In the genomic region with DNA sequence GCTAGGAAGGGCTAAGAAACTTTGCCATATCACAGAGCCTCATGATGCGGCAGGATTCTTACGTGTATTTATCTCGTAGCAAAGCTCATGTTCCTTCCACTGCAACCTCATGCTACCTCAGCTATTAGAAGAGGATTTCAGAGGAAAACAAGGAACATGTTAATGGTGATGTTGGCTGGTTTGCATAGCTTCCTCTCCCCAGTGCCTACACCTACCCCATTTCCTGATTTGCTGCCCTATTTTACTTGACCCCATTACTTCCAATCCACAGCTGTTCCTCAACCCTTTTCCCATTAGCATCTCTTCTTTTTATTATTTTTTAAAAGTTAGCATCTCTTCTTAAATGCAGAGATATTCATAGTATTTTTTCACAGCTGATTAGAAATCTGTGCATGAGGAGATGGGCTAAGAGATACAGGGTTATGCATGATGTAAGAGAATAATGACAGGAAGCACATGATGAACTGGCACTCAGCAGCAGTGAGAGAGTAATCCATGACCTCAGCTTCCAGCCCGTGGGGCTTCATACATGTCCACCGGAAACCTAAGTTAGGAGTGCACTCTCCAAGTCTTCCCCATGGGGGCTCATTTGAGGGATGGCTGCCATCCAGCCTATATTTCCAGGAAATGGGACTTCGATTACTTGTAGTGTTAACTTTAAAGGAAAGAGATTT, we compare ENCODE assay signal across 1 cellular context.
TF ChIP-seq lines count a peak whose summit lies in the region.

No MANE protein-coding gene starts in this region.

TF ChIP-seq in K562, 482 proteins besides CTCF, POLR2A, EP300 and RAD21:
- TF ChIP-seq, protein P1, sequence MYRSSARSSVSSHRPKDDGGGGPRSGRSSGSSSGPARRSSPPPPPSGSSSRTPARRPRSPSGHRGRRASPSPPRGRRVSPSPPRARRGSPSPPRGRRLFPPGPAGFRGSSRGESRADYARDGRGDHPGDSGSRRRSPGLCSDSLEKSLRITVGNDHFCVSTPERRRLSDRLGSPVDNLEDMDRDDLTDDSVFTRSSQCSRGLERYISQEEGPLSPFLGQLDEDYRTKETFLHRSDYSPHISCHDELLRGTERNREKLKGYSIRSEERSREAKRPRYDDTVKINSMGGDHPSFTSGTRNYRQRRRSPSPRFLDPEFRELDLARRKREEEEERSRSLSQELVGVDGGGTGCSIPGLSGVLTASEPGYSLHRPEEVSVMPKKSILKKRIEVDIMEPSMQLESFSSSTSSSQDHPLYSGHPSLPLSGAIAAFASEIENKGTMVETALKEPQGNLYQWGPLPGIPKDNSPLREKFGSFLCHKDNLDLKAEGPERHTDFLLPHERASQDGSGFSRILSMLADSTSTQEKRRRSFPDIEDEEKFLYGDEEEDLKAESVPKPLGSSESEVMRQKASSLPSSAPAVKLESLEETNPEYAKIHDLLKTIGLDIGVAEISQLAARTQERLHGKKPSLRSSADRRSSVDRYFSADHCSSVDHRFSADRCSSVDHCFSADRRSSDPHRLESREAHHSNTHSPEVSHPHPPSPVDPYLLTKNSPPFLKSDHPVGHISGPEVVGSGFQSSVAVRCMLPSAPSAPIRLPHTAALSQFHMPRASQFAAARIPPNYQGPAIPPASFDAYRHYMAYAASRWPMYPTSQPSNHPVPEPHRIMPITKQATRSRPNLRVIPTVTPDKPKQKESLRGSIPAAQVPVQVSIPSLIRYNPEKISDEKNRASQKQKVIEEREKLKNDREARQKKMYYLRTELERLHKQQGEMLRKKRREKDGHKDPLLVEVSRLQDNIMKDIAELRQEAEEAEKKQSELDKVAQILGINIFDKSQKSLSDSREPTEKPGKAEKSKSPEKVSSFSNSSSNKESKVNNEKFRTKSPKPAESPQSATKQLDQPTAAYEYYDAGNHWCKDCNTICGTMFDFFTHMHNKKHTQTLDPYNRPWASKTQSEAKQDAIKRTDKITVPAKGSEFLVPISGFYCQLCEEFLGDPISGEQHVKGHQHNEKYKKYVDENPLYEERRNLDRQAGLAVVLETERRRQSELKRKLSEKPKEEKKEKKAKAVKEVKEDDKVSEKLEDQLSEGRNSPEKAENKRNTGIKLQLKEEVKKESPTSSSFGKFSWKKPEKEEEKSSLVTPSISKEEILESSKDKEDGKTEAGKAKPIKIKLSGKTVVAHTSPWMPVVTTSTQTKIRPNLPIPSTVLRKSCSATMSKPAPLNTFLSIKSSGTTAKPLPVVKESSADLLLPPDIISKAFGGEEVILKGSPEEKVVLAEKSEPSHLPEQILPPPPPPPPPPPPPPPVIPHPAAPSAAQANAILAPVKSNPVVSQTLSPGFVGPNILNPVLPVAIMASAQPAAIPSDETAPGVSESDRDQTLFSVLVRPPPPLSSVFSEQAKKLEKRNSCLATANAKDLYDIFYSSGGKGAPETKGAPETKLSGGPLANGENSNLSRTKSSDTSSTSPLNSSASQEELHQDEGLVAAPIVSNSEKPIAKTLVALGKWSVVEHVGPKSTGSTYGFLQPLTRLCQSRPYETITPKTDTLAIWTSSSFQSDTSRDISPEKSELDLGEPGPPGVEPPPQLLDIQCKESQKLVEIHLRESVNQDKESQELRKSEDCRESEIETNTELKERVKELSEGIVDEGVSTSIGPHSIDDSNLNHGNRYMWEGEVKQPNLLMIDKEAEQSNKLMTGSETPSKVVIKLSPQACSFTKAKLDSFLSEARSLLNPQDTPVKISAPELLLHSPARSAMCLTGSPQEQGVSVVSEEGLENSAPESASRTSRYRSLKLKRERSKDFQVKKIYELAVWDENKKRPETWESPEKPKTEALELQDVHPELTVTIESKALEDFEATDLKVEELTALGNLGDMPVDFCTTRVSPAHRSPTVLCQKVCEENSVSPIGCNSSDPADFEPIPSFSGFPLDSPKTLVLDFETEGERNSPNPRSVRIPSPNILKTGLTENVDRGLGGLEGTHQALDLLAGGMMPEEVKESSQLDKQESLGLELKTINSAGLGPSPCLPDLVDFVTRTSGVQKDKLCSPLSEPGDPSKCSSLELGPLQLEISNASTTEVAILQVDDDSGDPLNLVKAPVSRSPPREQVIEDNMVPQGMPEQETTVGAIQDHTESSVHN (IDR thresholded peaks at IDR 0.05; ENCODE audit: borderline replicate concordance in 1 of 2, low read depth in 1 of 2): no peak
- TF ChIP-seq ZNF146 (CRISPR knock-in tag; IDR thresholded peaks at IDR 0.05; ENCODE audit: unreplicated experiment): no peak
- no peak for TF ChIP-seq SREBF1 (IDR thresholded peaks at IDR 0.05; ENCODE audit: borderline replicate concordance, low read depth, low read length)
- TF ChIP-seq, protein P2, sequence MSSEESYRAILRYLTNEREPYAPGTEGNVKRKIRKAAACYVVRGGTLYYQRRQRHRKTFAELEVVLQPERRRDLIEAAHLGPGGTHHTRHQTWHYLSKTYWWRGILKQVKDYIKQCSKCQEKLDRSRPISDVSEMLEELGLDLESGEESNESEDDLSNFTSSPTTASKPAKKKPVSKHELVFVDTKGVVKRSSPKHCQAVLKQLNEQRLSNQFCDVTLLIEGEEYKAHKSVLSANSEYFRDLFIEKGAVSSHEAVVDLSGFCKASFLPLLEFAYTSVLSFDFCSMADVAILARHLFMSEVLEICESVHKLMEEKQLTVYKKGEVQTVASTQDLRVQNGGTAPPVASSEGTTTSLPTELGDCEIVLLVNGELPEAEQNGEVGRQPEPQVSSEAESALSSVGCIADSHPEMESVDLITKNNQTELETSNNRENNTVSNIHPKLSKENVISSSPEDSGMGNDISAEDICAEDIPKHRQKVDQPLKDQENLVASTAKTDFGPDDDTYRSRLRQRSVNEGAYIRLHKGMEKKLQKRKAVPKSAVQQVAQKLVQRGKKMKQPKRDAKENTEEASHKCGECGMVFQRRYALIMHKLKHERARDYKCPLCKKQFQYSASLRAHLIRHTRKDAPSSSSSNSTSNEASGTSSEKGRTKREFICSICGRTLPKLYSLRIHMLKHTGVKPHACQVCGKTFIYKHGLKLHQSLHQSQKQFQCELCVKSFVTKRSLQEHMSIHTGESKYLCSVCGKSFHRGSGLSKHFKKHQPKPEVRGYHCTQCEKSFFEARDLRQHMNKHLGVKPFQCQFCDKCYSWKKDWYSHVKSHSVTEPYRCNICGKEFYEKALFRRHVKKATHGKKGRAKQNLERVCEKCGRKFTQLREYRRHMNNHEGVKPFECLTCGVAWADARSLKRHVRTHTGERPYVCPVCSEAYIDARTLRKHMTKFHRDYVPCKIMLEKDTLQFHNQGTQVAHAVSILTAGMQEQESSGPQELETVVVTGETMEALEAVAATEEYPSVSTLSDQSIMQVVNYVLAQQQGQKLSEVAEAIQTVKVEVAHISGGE (CRISPR knock-in tag; IDR thresholded peaks at IDR 0.05): peak in 2 of 3 experiments; percentile 19 to 49; a peak in 1 of 6 replicates
- no peak for TF ChIP-seq ZNF436 (CRISPR knock-in tag; IDR thresholded peaks at IDR 0.05)
- TF ChIP-seq, protein P3, sequence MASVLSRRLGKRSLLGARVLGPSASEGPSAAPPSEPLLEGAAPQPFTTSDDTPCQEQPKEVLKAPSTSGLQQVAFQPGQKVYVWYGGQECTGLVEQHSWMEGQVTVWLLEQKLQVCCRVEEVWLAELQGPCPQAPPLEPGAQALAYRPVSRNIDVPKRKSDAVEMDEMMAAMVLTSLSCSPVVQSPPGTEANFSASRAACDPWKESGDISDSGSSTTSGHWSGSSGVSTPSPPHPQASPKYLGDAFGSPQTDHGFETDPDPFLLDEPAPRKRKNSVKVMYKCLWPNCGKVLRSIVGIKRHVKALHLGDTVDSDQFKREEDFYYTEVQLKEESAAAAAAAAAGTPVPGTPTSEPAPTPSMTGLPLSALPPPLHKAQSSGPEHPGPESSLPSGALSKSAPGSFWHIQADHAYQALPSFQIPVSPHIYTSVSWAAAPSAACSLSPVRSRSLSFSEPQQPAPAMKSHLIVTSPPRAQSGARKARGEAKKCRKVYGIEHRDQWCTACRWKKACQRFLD (CRISPR knock-in tag; IDR thresholded peaks at IDR 0.05): no peak
- TF ChIP-seq KDM1A (IDR thresholded peaks at IDR 0.05): no peak
- no peak for TF ChIP-seq CHCHD3 (CRISPR knock-in tag; IDR thresholded peaks at IDR 0.05)
- TF ChIP-seq CEBPG (CRISPR knock-in tag; IDR thresholded peaks at IDR 0.05): no peak
- TF ChIP-seq CEBPG (tag; conservative IDR thresholded peaks at IDR 0.05 in 1 of 2, IDR thresholded peaks at IDR 0.05 in 1 of 2): peak in 1 of 2 experiments; percentile 39; a peak in 1 of 4 replicates
- TF ChIP-seq U2AF2 (optimal IDR thresholded peaks at IDR 0.05; ENCODE audit: low read depth, low read length): no peak
- no peak for TF ChIP-seq BRD9 (IDR thresholded peaks at IDR 0.05; ENCODE audit: low read depth, partially characterized antibody)
- TF ChIP-seq, protein P4, sequence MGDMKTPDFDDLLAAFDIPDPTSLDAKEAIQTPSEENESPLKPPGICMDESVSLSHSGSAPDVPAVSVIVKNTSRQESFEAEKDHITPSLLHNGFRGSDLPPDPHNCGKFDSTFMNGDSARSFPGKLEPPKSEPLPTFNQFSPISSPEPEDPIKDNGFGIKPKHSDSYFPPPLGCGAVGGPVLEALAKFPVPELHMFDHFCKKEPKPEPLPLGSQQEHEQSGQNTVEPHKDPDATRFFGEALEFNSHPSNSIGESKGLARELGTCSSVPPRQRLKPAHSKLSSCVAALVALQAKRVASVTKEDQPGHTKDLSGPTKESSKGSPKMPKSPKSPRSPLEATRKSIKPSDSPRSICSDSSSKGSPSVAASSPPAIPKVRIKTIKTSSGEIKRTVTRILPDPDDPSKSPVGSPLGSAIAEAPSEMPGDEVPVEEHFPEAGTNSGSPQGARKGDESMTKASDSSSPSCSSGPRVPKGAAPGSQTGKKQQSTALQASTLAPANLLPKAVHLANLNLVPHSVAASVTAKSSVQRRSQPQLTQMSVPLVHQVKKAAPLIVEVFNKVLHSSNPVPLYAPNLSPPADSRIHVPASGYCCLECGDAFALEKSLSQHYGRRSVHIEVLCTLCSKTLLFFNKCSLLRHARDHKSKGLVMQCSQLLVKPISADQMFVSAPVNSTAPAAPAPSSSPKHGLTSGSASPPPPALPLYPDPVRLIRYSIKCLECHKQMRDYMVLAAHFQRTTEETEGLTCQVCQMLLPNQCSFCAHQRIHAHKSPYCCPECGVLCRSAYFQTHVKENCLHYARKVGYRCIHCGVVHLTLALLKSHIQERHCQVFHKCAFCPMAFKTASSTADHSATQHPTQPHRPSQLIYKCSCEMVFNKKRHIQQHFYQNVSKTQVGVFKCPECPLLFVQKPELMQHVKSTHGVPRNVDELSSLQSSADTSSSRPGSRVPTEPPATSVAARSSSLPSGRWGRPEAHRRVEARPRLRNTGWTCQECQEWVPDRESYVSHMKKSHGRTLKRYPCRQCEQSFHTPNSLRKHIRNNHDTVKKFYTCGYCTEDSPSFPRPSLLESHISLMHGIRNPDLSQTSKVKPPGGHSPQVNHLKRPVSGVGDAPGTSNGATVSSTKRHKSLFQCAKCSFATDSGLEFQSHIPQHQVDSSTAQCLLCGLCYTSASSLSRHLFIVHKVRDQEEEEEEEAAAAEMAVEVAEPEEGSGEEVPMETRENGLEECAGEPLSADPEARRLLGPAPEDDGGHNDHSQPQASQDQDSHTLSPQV (IDR thresholded peaks at IDR 0.05): no peak
- TF ChIP-seq, protein P5, sequence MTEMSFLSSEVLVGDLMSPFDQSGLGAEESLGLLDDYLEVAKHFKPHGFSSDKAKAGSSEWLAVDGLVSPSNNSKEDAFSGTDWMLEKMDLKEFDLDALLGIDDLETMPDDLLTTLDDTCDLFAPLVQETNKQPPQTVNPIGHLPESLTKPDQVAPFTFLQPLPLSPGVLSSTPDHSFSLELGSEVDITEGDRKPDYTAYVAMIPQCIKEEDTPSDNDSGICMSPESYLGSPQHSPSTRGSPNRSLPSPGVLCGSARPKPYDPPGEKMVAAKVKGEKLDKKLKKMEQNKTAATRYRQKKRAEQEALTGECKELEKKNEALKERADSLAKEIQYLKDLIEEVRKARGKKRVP (CRISPR knock-in tag; IDR thresholded peaks at IDR 0.05): no peak
- TF ChIP-seq ETV1 (tag; conservative IDR thresholded peaks at IDR 0.05; ENCODE audit: low read depth): peak; percentile 54
- TF ChIP-seq, protein P6, sequence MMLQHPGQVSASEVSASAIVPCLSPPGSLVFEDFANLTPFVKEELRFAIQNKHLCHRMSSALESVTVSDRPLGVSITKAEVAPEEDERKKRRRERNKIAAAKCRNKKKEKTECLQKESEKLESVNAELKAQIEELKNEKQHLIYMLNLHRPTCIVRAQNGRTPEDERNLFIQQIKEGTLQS (IDR thresholded peaks at IDR 0.05): peak; percentile 22; the same call in 1 of the 2 replicates
- TF ChIP-seq, protein P6 (CRISPR knock-in tag; conservative IDR thresholded peaks at IDR 0.05): no peak
- no peak for TF ChIP-seq TRIM24 (IDR thresholded peaks at IDR 0.05)
- 0 out of 2 replicates have a peak, but pooled peaks have one; percentile 24 for TF ChIP-seq ATF7 (IDR thresholded peaks at IDR 0.05)
- TF ChIP-seq ZNF561 (CRISPR knock-in tag; conservative IDR thresholded peaks at IDR 0.05): no peak
- no peak for TF ChIP-seq MAZ (CRISPR knock-in tag; conservative IDR thresholded peaks at IDR 0.05 in 1 of 2, IDR thresholded peaks at IDR 0.05 in 1 of 2)
- TF ChIP-seq NR2C2 (CRISPR knock-in tag; IDR thresholded peaks at IDR 0.05): no peak
- TF ChIP-seq NR2C2 (tag; IDR thresholded peaks at IDR 0.05): peak; percentile 39; the same call in 1 of the 2 replicates
- TF ChIP-seq CBFA2T2 (conservative IDR thresholded peaks at IDR 0.05): no peak
- TF ChIP-seq ZNF12 (CRISPR knock-in tag; IDR thresholded peaks at IDR 0.05): no peak
- TF ChIP-seq FOXJ2 (tag; IDR thresholded peaks at IDR 0.05): no peak
- no peak for TF ChIP-seq KDM5B (IDR thresholded peaks at IDR 0.05; ENCODE audit: insufficient replicate concordance, low read depth, low read length)
- TF ChIP-seq HMG20A (CRISPR knock-in tag; conservative IDR thresholded peaks at IDR 0.05): no peak
- no peak for TF ChIP-seq OTX1 (CRISPR knock-in tag; IDR thresholded peaks at IDR 0.05)
- no peak for TF ChIP-seq RBM25 (IDR thresholded peaks at IDR 0.05; ENCODE audit: low read depth, low read length, severe bottlenecking)
- TF ChIP-seq GABPA (tag; conservative IDR thresholded peaks at IDR 0.05; ENCODE audit: low read depth): peak; percentile 70
